ENCODE assay signal across 12 cellular contexts in genomic region chr12:71684081-71684480, GRCh38. TPM values are rescaled to one million over a fixed set of nuclear protein-coding genes. Genes with fewer than 3 reads are reported as not detected.
DNase-seq lines count a peak whose midpoint lies in the region; TF ChIP-seq lines count a peak whose summit lies in the region.
"Had no signal": no experiment of that assay in that cellular context is flagged by ENCODE, and none has a peak within 500 bp of the region (broad histone marks: within the 10 kb centered on the region; RNA-seq: fewer than 3 reads in every experiment).

No MANE protein-coding gene starts in this region.

- TF ChIP-seq CTCF in fibroblast of mammary gland (conservative IDR thresholded peaks at IDR 0.05; ENCODE audit: control insufficient read depth, insufficient read depth, low read depth, low read length) = no peak

- H3K4me1 Mint-ChIP-seq in activated naive CD4-positive, alpha-beta T cell treated with anti-CD3 and anti-CD28 coated beads, Interleukin-2, amount 10 ng/mL, durations not matched to agents 7 days and 5 days = peaks cover 41% of the 10 kb centered on the region
- peaks cover 18% of the 10 kb centered on the region for H3K4me1 Mint-ChIP-seq in T-helper 2 cell treated with Interferon-gamma antibody and Interleukin-4, amounts not matched to agents 5 μg/mL and 100 μg/mL, for 36 hours (ENCODE audit: low read depth)
- peaks cover 18 to 40% of the 10 kb centered on the region in 2 donors for H3K4me1 Mint-ChIP-seq in immature natural killer cell

- H3K9me3 Mint-ChIP-seq in activated naive CD4-positive, alpha-beta T cell treated with anti-CD3 and anti-CD28 coated beads, Interleukin-2, amount 10 ng/mL, durations not matched to agents 7 days and 5 days = no peaks in the 10 kb centered on the region
- no peaks in the 10 kb centered on the region for H3K9me3 Mint-ChIP-seq in T-helper 2 cell treated with Interferon-gamma antibody and Interleukin-4, amounts not matched to agents 5 μg/mL and 100 μg/mL, for 36 hours
- no peaks in the 10 kb centered on the region for H3K9me3 Mint-ChIP-seq in immature natural killer cell
- H3K9me3 Mint-ChIP-seq: neural progenitor cell had no signal

- CTCF ChIA-PET in activated naive CD4-positive, alpha-beta T cell treated with anti-CD3 and anti-CD28 coated beads, Interleukin-2, amount 10 ng/mL, durations not matched to agents 7 days and 5 days (lab: Charles Lee) = interaction anchor here (0.7 to 5.4 kb wide), 3 partner anchors 20 to 72 kb away, joined by 3 to 27 read pairs (median 26); partner anchors contain the start of genes THAP2 and ZFC3H1

- H3K27ac Mint-ChIP-seq in activated naive CD4-positive, alpha-beta T cell treated with anti-CD3 and anti-CD28 coated beads, Interleukin-2, amount 10 ng/mL, durations not matched to agents 7 days and 5 days = no peak overlapping the region
- peak overlapping the region; percentile 65 for H3K27ac Mint-ChIP-seq in T-helper 2 cell treated with Interferon-gamma antibody and Interleukin-4, amounts not matched to agents 5 μg/mL and 100 μg/mL, for 36 hours
- H3K27ac Mint-ChIP-seq in immature natural killer cell = peak overlapping the region in 1 of 6 donors; percentile 34
- H3K27ac Mint-ChIP-seq: neural progenitor cell had no signal

- intact Hi-C loops in posterior vena cava (cut with DNase I) = no loop called here

- H3K4me3 Mint-ChIP-seq in activated naive CD4-positive, alpha-beta T cell treated with anti-CD3 and anti-CD28 coated beads, Interleukin-2, amount 10 ng/mL, durations not matched to agents 7 days and 5 days = peak overlapping the region; percentile 50
- H3K4me3 Mint-ChIP-seq in T-helper 2 cell treated with Interferon-gamma antibody and Interleukin-4, amounts not matched to agents 5 μg/mL and 100 μg/mL, for 36 hours = peak overlapping the region; percentile 72
- H3K4me3 Mint-ChIP-seq in immature natural killer cell = peak overlapping the region in 1 of 5 donors; percentile 33
- H3K4me3 Mint-ChIP-seq: neural progenitor cell had no signal

- H3K27me3 Mint-ChIP-seq in activated naive CD4-positive, alpha-beta T cell treated with anti-CD3 and anti-CD28 coated beads, Interleukin-2, amount 10 ng/mL, durations not matched to agents 7 days and 5 days = no peaks in the 10 kb centered on the region
- H3K27me3 Mint-ChIP-seq in T-helper 2 cell treated with Interferon-gamma antibody and Interleukin-4, amounts not matched to agents 5 μg/mL and 100 μg/mL, for 36 hours (ENCODE audit: low read depth) = no peaks in the 10 kb centered on the region
- H3K27me3 Mint-ChIP-seq in immature natural killer cell (ENCODE audit: low read depth in 3 of 3) = peaks cover 0 to 4% (median 2%) of the 10 kb centered on the region in 3 donors

- H3K36me3 Mint-ChIP-seq in activated naive CD4-positive, alpha-beta T cell treated with anti-CD3 and anti-CD28 coated beads, Interleukin-2, amount 10 ng/mL, durations not matched to agents 7 days and 5 days = no peaks in the 10 kb centered on the region
- no peaks in the 10 kb centered on the region for H3K36me3 Mint-ChIP-seq in T-helper 2 cell treated with Interferon-gamma antibody and Interleukin-4, amounts not matched to agents 5 μg/mL and 100 μg/mL, for 36 hours (ENCODE audit: low read depth)
- no peaks in the 10 kb centered on the region for H3K36me3 Mint-ChIP-seq in immature natural killer cell
- H3K36me3 Mint-ChIP-seq: neural progenitor cell had no signal

- no peak for DNase-seq in activated naive CD4-positive, alpha-beta T cell treated with anti-CD3 and anti-CD28 coated beads, Interleukin-2, amount 10 ng/mL, durations not matched to agents 7 days and 5 days
- DNase-seq in activated naive CD4-positive, alpha-beta T cell treated with Interleukin-2 at 50 U/mL for 16 hours = no peak
- DNase-seq in T-helper 2 cell treated with Interferon-gamma antibody and Interleukin-4, amounts not matched to agents 5 μg/mL and 100 μg/mL, for 36 hours (ENCODE audit: low spot score) = no peak
- DNase-seq in fibroblast of mammary gland (ENCODE audit: low read depth) = peak; percentile 63
- peak; percentile 13 for DNase-seq in stromal cell of bone marrow (ENCODE audit: low read depth)
- DNase-seq in inferior parietal cortex (ENCODE audit: extremely low spot score) = no peak
- no peak for DNase-seq in posterior vena cava (ENCODE audit: low spot score)
- DNase-seq in immature natural killer cell = no peak
- DNase-seq: NCI-H2081 treated with DMSO at 0.1 percent for 48 hours, SK-N-SH had no signal

- peak overlapping the region; percentile 29 for H3K4me3 ChIP-seq in fibroblast of mammary gland (ENCODE audit: control insufficient read depth, low read depth, low read length)
- H3K4me3 ChIP-seq: coronary artery, neural progenitor cell had no signal

RNA-seq across cellular contexts. Expression of gene TMEM19, which starts 1.8 kb away (rescaled TPM):
- 10 to 100 TPM; 12.9 to 14.1 TPM for total RNA-seq in posterior vena cava
- polyA plus RNA-seq in immature natural killer cell = 10 to 100 TPM; 46.8 to 61.6 (median 50.3) TPM

RNA-seq across cellular contexts. Expression of gene THAP2, which starts 20.0 kb away (rescaled TPM):
- total RNA-seq in posterior vena cava = 1 to 10 TPM; 3.9 to 4.0 TPM
- 1 to 10 TPM; 2.1 to 7.4 (median 5.9) TPM for polyA plus RNA-seq in immature natural killer cell

RNA-seq across cellular contexts. Expression of gene ZFC3H1, which starts 20.4 kb away (rescaled TPM):
- 10 to 100 TPM; 47.2 to 47.9 TPM for total RNA-seq in posterior vena cava
- polyA plus RNA-seq in immature natural killer cell = 10 to 100 TPM; 10.5 to 30.8 (median 19.8) TPM

Comparison
In these comparisons a context has a peak if more than half of its experiments do, and no peak if none do; other contexts are left out.
1. DNase-seq: peak in fibroblast of mammary gland (single experiment) and stromal cell of bone marrow (single experiment); none in activated naive CD4-positive, alpha-beta T cell treated with anti-CD3 and anti-CD28 coated beads, Interleukin-2, amount 10 ng/mL, durations not matched to agents 7 days and 5 days (single experiment), activated naive CD4-positive, alpha-beta T cell treated with Interleukin-2 at 50 U/mL for 16 hours (single experiment), T-helper 2 cell treated with Interferon-gamma antibody and Interleukin-4, amounts not matched to agents 5 μg/mL and 100 μg/mL, for 36 hours (single experiment), inferior parietal cortex (single experiment), posterior vena cava (single experiment) and immature natural killer cell (0 of 3).